1 cellular context compared by ENCODE assay signal in the genomic region with DNA sequence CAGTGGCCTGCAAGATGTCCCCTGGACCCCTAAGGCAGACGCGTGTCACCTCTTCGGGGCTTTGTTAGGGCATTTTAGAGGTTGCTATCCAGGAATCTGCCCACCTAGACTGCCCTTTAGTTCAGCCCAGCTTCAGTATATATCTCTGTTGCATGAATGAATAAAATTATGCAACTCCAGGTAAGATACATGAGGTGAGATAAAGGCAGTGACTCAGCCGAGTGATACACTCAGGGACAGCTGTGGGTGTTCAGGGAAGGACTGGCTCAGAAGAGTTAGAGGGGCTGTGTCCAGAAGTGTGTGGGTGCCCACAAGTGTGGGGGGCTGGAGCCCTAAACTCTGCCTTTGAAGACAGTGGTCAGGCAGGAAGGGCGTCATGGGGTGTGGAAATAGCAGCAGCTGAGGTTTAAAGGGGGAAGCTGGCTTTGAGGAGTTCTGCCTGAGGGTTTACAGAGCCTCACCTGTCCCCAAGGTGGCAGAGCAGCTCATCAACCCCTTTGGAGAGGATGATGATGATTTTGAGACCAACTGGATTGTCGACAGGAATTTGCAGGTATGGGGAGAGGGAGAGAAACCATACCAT.
TF ChIP-seq lines count a peak whose summit lies in the region.

No MANE protein-coding gene starts in this region.

TF ChIP-seq in K562, 482 proteins besides CTCF, POLR2A, EP300 and RAD21 (continued from another document):
- TF ChIP-seq, protein P1, sequence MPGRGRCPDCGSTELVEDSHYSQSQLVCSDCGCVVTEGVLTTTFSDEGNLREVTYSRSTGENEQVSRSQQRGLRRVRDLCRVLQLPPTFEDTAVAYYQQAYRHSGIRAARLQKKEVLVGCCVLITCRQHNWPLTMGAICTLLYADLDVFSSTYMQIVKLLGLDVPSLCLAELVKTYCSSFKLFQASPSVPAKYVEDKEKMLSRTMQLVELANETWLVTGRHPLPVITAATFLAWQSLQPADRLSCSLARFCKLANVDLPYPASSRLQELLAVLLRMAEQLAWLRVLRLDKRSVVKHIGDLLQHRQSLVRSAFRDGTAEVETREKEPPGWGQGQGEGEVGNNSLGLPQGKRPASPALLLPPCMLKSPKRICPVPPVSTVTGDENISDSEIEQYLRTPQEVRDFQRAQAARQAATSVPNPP (IDR thresholded peaks at IDR 0.05; ENCODE audit: borderline replicate concordance, insufficient read depth, insufficient read length) = no peak
- TF ChIP-seq JUN (IDR thresholded peaks at IDR 0.05; ENCODE audit: borderline replicate concordance, low read depth, low read length) (peak; percentile 71), JUN (CRISPR knock-in tag; IDR thresholded peaks at IDR 0.05; ENCODE audit: borderline replicate concordance) (no peak), ZNF274 (IDR thresholded peaks at IDR 0.05; ENCODE audit: borderline replicate concordance, low read depth, low read length) (no peak), GABPB2 (CRISPR knock-in tag; conservative IDR thresholded peaks at IDR 0.05) (no peak), ZNF699 (CRISPR knock-in tag; IDR thresholded peaks at IDR 0.05; ENCODE audit: insufficient replicate concordance) (no peak), CHD2 (IDR thresholded peaks at IDR 0.05; ENCODE audit: low read depth, low read length) (no peak), SMARCA4 (IDR thresholded peaks at IDR 0.05) (peak; percentile 45; the same call in 1 of the 2 replicates), ZNF134 (CRISPR knock-in tag; conservative IDR thresholded peaks at IDR 0.05) (no peak), MTA2 (IDR thresholded peaks at IDR 0.05; ENCODE audit: low read depth) (no peak), ZNF655 (CRISPR knock-in tag; IDR thresholded peaks at IDR 0.05) (no peak), DPF2 (IDR thresholded peaks at IDR 0.05) (peak; percentile 60; the same call in 1 of the 2 replicates), CBX3 (IDR thresholded peaks at IDR 0.05; ENCODE audit: borderline replicate concordance in 1 of 2, low read length in 2 of 2) (no peak), PHB2 (IDR thresholded peaks at IDR 0.05; ENCODE audit: low read depth) (no peak), KDM4B (IDR thresholded peaks at IDR 0.05; ENCODE audit: borderline replicate concordance in 2 of 2, low read depth in 1 of 2) (no peak), SFPQ (IDR thresholded peaks at IDR 0.05; ENCODE audit: low read depth, low read length) (no peak), NFE2 (IDR thresholded peaks at IDR 0.05; ENCODE audit: low read depth) (peak; percentile 24; the same call in 1 of the 2 replicates), ZNF75A (CRISPR knock-in tag; IDR thresholded peaks at IDR 0.05) (no peak)
- TF ChIP-seq, protein P2, sequence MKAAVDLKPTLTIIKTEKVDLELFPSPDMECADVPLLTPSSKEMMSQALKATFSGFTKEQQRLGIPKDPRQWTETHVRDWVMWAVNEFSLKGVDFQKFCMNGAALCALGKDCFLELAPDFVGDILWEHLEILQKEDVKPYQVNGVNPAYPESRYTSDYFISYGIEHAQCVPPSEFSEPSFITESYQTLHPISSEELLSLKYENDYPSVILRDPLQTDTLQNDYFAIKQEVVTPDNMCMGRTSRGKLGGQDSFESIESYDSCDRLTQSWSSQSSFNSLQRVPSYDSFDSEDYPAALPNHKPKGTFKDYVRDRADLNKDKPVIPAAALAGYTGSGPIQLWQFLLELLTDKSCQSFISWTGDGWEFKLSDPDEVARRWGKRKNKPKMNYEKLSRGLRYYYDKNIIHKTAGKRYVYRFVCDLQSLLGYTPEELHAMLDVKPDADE (conservative IDR thresholded peaks at IDR 0.05; ENCODE audit: control insufficient read depth, low read depth, low read length) = no peak
- TF ChIP-seq, protein P3, sequence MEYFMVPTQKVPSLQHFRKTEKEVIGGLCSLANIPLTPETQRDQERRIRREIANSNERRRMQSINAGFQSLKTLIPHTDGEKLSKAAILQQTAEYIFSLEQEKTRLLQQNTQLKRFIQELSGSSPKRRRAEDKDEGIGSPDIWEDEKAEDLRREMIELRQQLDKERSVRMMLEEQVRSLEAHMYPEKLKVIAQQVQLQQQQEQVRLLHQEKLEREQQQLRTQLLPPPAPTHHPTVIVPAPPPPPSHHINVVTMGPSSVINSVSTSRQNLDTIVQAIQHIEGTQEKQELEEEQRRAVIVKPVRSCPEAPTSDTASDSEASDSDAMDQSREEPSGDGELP (CRISPR knock-in tag; IDR thresholded peaks at IDR 0.05; ENCODE audit: borderline replicate concordance) = peak; percentile 48; the same call in 1 of the 2 replicates
- TF ChIP-seq, protein P4, sequence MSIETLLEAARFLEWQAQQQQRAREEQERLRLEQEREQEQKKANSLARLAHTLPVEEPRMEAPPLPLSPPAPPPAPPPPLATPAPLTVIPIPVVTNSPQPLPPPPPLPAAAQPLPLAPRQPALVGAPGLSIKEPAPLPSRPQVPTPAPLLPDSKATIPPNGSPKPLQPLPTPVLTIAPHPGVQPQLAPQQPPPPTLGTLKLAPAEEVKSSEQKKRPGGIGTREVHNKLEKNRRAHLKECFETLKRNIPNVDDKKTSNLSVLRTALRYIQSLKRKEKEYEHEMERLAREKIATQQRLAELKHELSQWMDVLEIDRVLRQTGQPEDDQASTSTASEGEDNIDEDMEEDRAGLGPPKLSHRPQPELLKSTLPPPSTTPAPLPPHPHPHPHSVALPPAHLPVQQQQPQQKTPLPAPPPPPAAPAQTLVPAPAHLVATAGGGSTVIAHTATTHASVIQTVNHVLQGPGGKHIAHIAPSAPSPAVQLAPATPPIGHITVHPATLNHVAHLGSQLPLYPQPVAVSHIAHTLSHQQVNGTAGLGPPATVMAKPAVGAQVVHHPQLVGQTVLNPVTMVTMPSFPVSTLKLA (conservative IDR thresholded peaks at IDR 0.05) = 0 out of 4 replicates have a peak, but pooled peaks of 1 of the 2 experiments have one; percentile 25
- TF ChIP-seq, protein P5, sequence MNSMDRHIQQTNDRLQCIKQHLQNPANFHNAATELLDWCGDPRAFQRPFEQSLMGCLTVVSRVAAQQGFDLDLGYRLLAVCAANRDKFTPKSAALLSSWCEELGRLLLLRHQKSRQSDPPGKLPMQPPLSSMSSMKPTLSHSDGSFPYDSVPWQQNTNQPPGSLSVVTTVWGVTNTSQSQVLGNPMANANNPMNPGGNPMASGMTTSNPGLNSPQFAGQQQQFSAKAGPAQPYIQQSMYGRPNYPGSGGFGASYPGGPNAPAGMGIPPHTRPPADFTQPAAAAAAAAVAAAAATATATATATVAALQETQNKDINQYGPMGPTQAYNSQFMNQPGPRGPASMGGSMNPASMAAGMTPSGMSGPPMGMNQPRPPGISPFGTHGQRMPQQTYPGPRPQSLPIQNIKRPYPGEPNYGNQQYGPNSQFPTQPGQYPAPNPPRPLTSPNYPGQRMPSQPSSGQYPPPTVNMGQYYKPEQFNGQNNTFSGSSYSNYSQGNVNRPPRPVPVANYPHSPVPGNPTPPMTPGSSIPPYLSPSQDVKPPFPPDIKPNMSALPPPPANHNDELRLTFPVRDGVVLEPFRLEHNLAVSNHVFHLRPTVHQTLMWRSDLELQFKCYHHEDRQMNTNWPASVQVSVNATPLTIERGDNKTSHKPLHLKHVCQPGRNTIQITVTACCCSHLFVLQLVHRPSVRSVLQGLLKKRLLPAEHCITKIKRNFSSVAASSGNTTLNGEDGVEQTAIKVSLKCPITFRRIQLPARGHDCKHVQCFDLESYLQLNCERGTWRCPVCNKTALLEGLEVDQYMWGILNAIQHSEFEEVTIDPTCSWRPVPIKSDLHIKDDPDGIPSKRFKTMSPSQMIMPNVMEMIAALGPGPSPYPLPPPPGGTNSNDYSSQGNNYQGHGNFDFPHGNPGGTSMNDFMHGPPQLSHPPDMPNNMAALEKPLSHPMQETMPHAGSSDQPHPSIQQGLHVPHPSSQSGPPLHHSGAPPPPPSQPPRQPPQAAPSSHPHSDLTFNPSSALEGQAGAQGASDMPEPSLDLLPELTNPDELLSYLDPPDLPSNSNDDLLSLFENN (IDR thresholded peaks at IDR 0.05; ENCODE audit: low read depth in 2 of 2, low read length in 2 of 2) = no peak
